Comparison of ENCODE assay signal across 21 cellular contexts in the genomic region with DNA sequence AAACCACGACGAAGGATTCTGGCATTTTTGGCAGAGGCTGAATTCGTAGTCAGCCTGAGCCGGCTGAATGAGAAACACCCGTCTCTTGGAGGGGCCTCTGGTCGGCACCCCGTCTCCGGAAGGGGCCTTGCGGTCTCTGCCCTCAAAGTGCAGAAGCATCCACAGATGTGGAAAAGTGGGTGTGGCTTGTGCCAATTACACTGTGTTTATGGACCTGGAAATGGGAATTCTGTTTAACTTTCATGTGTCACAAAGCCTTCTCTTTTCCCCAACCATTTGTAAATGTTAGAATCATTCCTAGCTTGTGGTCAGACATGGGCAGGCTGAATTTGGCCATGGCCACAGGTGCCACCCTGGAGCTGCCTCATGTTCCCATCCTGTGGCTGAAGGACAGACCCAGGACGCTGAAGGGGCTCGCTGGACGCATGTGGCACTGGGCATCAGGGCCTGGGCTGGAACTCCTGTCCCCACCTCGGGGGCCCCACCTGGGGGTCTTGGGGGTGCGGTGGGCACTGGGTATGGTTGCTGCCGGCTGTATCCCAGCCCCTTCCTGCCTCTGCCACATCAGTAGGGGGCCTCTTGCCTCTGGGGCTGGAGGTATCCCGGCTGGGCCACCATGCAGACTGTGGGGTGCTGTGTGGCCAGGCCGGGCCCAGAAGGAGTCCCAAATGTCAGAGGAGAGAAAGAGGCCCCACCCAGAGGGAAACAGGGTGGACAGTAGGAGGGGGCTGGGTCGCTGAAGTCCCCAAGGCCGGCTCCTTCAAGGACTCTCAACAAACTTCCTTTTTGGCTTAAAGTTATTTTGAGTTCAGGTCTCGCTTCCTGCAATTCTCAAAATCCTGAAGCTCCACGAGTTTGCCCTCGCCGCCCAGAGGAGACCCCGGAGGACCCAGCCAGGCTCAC.
DNase-seq lines count a peak whose midpoint lies in the region; ATAC-seq and TF ChIP-seq lines count a peak whose summit lies in the region.
"Had no signal": no experiment of that assay in that cellular context is flagged by ENCODE, and none has a peak within 500 bp of the region (broad histone marks: within the 10 kb centered on the region; RNA-seq: fewer than 3 reads in every experiment).

No MANE protein-coding gene starts in this region.

- no peak overlapping the region for H3K27ac Mint-ChIP-seq in stimulated activated naive B cell treated with anti-CD40 and anti-IgM and Interleukin-4, amounts not matched to agents 10 μg/mL and 1 μg/mL and 100 μg/mL, for 72 hours
- H3K27ac Mint-ChIP-seq: activated T-cell treated with anti-CD3 and anti-CD28 coated beads, Interleukin-2, amount 50 U/mL, for 24 hours had no signal

- no peaks in the 10 kb centered on the region; the same call in 1 of the 2 replicates for H3K9me3 ChIP-seq in BLaER1
- no peaks in the 10 kb centered on the region for H3K9me3 ChIP-seq in SJCRH30 (replicated peaks)
- no peaks in the 10 kb centered on the region for H3K9me3 ChIP-seq in right cardiac atrium (ENCODE audit: control insufficient read depth, low read length)
- H3K9me3 ChIP-seq in gastrocnemius medialis: no peaks in the 10 kb centered on the region
- H3K9me3 ChIP-seq: adrenal gland, neutrophil had no signal

- in situ Hi-C loops in gastrocnemius medialis (cut with MboI; ENCODE audit: low sequenced_read_pairs in 4 of 4): no loop called here

- no peak overlapping the region for H3K4me3 Mint-ChIP-seq in stimulated activated naive B cell treated with anti-CD40 and anti-IgM and Interleukin-4, amounts not matched to agents 10 μg/mL and 1 μg/mL and 100 μg/mL, for 72 hours
- H3K4me3 Mint-ChIP-seq: activated T-cell treated with anti-CD3 and anti-CD28 coated beads, Interleukin-2, amount 50 U/mL, for 24 hours; CD4-positive, alpha-beta memory T cell; immature natural killer cell had no signal

- no peaks in the 10 kb centered on the region for H4K20me1 ChIP-seq in BLaER1

- H3K36me3 Mint-ChIP-seq in stimulated activated naive B cell treated with anti-CD40 and anti-IgM and Interleukin-4, amounts not matched to agents 10 μg/mL and 1 μg/mL and 100 μg/mL, for 72 hours: no peaks in the 10 kb centered on the region
- H3K36me3 Mint-ChIP-seq: CD4-positive, alpha-beta memory T cell; immature natural killer cell had no signal

- H3K4me1 ChIP-seq in BLaER1 (peaks cover 71% of the 10 kb centered on the region), SJCRH30 (peaks cover 22% of the 10 kb centered on the region), right cardiac atrium (ENCODE audit: control insufficient read depth, insufficient read depth, low read length) (peaks cover 2% of the 10 kb centered on the region), gastrocnemius medialis (no peaks in the 10 kb centered on the region)

- H3K4me2 ChIP-seq in BLaER1: peak overlapping the region; percentile 77

- H3K27ac ChIP-seq in BLaER1 (peak overlapping the region; percentile 60), SJCRH30 (peak overlapping the region; percentile 48), right cardiac atrium (ENCODE audit: low read length) (peak overlapping the region; percentile 11), gastrocnemius medialis (peak overlapping the region; percentile 24 to 71 (median 66))
- H3K27ac ChIP-seq: neutrophil had no signal

- H3K4me1 Mint-ChIP-seq in stimulated activated naive B cell treated with anti-CD40 and anti-IgM and Interleukin-4, amounts not matched to agents 10 μg/mL and 1 μg/mL and 100 μg/mL, for 72 hours: peaks cover 11 to 13% of the 10 kb centered on the region in 2 donors
- H3K4me1 Mint-ChIP-seq: immature natural killer cell had no signal

- no peak for TF ChIP-seq CTCF in gastrocnemius medialis (IDR thresholded peaks at IDR 0.05 in 4 of 5, conservative IDR thresholded peaks at IDR 0.05 in 1 of 5)

- no peaks in the 10 kb centered on the region for H3K27me3 Mint-ChIP-seq in stimulated activated naive B cell treated with anti-CD40 and anti-IgM and Interleukin-4, amounts not matched to agents 10 μg/mL and 1 μg/mL and 100 μg/mL, for 72 hours
- H3K27me3 Mint-ChIP-seq: activated T-cell treated with anti-CD3 and anti-CD28 coated beads, Interleukin-2, amount 50 U/mL, for 24 hours; CD4-positive, alpha-beta memory T cell had no signal

- H3K9me3 Mint-ChIP-seq in stimulated activated naive B cell treated with anti-CD40 and anti-IgM and Interleukin-4, amounts not matched to agents 10 μg/mL and 1 μg/mL and 100 μg/mL, for 72 hours: no peaks in the 10 kb centered on the region
- H3K9me3 Mint-ChIP-seq: activated T-cell treated with anti-CD3 and anti-CD28 coated beads, Interleukin-2, amount 50 U/mL, for 24 hours; CD4-positive, alpha-beta memory T cell; immature natural killer cell had no signal

- no peak for DNase-seq in SJCRH30
- DNase-seq in right cardiac atrium: peak in 2 of 3 donors; percentile 11 to 38
- no peak for DNase-seq in gastrocnemius medialis
- no peak for DNase-seq in stimulated activated naive B cell treated with anti-CD40 and anti-IgM and Interleukin-4, amounts not matched to agents 10 μg/mL and 1 μg/mL and 100 μg/mL, for 72 hours
- DNase-seq in sciatic nerve (ENCODE audit: low spot score): no peak
- DNase-seq in NK-92 (lab: John Stamatoyannopoulos, UW; ENCODE audit: unreplicated experiment): no peak
- DNase-seq: activated CD8-positive, alpha-beta memory T cell treated with anti-CD3 and anti-CD28 coated beads for 24 hours; activated naive CD4-positive, alpha-beta T cell; activated T-cell treated with anti-CD3 and anti-CD28 coated beads, Interleukin-2, amount 50 U/mL, for 24 hours; CD4-positive, alpha-beta memory T cell; GF-D8; immature natural killer cell; mammary epithelial cell; NCI-H1694; stimulated activated CD8-positive, alpha-beta memory T cell treated with anti-CD3 and anti-CD28 coated beads, Interleukin-4, amount 100 ng/mL, for 48 hours had no signal

- peak overlapping the region; percentile 51; the same call in 1 of the 2 replicates for H3K9ac ChIP-seq in BLaER1

- no peak overlapping the region for H3K4me3 ChIP-seq in BLaER1
- no peak overlapping the region for H3K4me3 ChIP-seq in SJCRH30
- no peak overlapping the region for H3K4me3 ChIP-seq in right cardiac atrium (ENCODE audit: low read length)
- no peak overlapping the region for H3K4me3 ChIP-seq in gastrocnemius medialis
- H3K4me3 ChIP-seq: adrenal gland, coronary artery, K562 had no signal

- 73% methylated on average over 24 of the region's 24 CpGs for WGBS in right cardiac atrium

- intact Hi-C loops in right cardiac atrium (cut with DNase I) (loop anchor here in 1 of 4 donors (10.0 kb wide), 1 partner anchor 297 kb away; no protein-coding TSS in a partner anchor), gastrocnemius medialis (cut with DNase I; ENCODE audit: low total_unique reads) (no loop called here), sciatic nerve (cut with DNase I) (no loop called here)

- no peak for TF ChIP-seq POLR2A in gastrocnemius medialis (IDR thresholded peaks at IDR 0.05)

- H3K27me3 ChIP-seq in BLaER1: no peaks in the 10 kb centered on the region
- no peaks in the 10 kb centered on the region for H3K27me3 ChIP-seq in SJCRH30
- no peaks in the 10 kb centered on the region for H3K27me3 ChIP-seq in right cardiac atrium (ENCODE audit: control insufficient read depth, insufficient read depth)
- no peaks in the 10 kb centered on the region for H3K27me3 ChIP-seq in gastrocnemius medialis
- H3K27me3 ChIP-seq: adrenal gland had no signal

- ATAC-seq in right cardiac atrium (peak in 1 of 2 donors; percentile 39), gastrocnemius medialis (no peak), sciatic nerve (no peak)
- no peak for ATAC-seq in stimulated activated naive B cell treated with anti-CD40 and anti-IgM and Interleukin-4, amounts not matched to agents 10 μg/mL and 1 μg/mL and 100 μg/mL, for 72 hours (replicated peaks)
- ATAC-seq: HCT116, K562 had no signal

- no peaks in the 10 kb centered on the region for H3K36me3 ChIP-seq in BLaER1
- no peaks in the 10 kb centered on the region for H3K36me3 ChIP-seq in SJCRH30
- H3K36me3 ChIP-seq in gastrocnemius medialis: no peaks in the 10 kb centered on the region
- H3K36me3 ChIP-seq: adrenal gland, neutrophil had no signal

Comparison
In these comparisons a context has a peak if more than half of its experiments do, and no peak if none do; other contexts are left out.
1. H3K27ac ChIP-seq: peak in every context shown above with its lines; median percentile 66 in gastrocnemius medialis; 60 in BLaER1; 48 in SJCRH30; 11 in right cardiac atrium.
2. DNase-seq: peak in right cardiac atrium (2 of 3); none in SJCRH30 (0 of 2), gastrocnemius medialis (0 of 2), stimulated activated naive B cell treated with anti-CD40 and anti-IgM and Interleukin-4, amounts not matched to agents 10 μg/mL and 1 μg/mL and 100 μg/mL, for 72 hours (single experiment), sciatic nerve (single experiment) and NK-92 (single experiment).